ENCODE assay signal across 18 cellular contexts in the genomic region with DNA sequence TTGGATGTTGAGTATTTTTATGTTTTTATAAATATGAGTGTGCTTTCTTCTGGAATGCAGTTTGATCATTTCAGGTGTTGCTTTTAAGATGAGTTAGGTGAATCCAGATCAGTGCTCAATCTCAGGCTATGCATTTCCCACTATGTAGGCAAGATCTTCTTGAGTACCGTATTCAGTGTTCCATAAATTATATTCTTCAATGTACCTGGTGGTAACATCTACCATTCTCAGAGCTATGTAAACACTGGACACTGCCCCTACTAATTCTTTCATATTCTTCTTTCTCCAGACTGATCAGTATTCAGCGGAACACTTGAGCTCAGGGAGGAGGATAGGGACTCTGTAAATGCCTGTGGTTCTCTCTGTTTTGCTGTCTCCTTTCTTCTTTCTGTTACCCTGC. TPM values are rescaled to one million over a fixed set of nuclear protein-coding genes. Genes with fewer than 3 reads are reported as not detected.
A peak's percentile ranks its signal among the peaks of the same experiment; 100 is the strongest.
DNase-seq lines count a peak whose midpoint lies in the region; ATAC-seq and TF ChIP-seq lines count a peak whose summit lies in the region.
"Had no signal": no experiment of that assay in that cellular context is flagged by ENCODE, and none has a peak within 500 bp of the region (broad histone marks: within the 10 kb centered on the region; RNA-seq: fewer than 3 reads in every experiment).

No MANE protein-coding gene starts in this region.

- H3K79me2 ChIP-seq in MM.1S (ENCODE audit: low read length) = no peaks in the 10 kb centered on the region

- H3K27me3 Mint-ChIP-seq in activated CD8-positive, alpha-beta memory T cell treated with anti-CD3 and anti-CD28 coated beads, Interleukin-2, amount 10 ng/mL, durations not matched to agents 7 days and 5 days = peaks cover 29% of the 10 kb centered on the region
- H3K27me3 Mint-ChIP-seq: B cell had no signal

- H3K9me2 ChIP-seq in MM.1S (replicated peaks; ENCODE audit: insufficient read depth, low read length) = no peaks in the 10 kb centered on the region

- peak; percentile 7 for DNase-seq in NCI-H187 treated with DMSO at 0.1 percent for 48 hours (lab: John Stamatoyannopoulos, UW)
- no peak for DNase-seq in NCI-H187 (lab: John Stamatoyannopoulos, UW)
- no peak for DNase-seq in MM.1S
- no peak for DNase-seq in activated CD8-positive, alpha-beta memory T cell treated with anti-CD3 and anti-CD28 coated beads, Interleukin-2, amount 10 ng/mL, durations not matched to agents 7 days and 5 days
- no peak for DNase-seq in NAMALWA (ENCODE audit: low spot score)
- DNase-seq: AML-193; Caco-2; Calu3; CD4-positive, alpha-beta T cell; CD8-positive, alpha-beta T cell; DMS79 treated with DMSO at 0.1 percent for 48 hours; GF-D8 had no signal

- CTCF ChIA-PET in activated CD8-positive, alpha-beta memory T cell treated with anti-CD3 and anti-CD28 coated beads, Interleukin-2, amount 10 ng/mL, durations not matched to agents 7 days and 5 days (lab: Charles Lee) = no interaction called here

- no peaks in the 10 kb centered on the region for H4K20me1 ChIP-seq in MM.1S (ENCODE audit: insufficient read depth, low read length)
- H4K20me1 ChIP-seq: BLaER1 treated with 17β-estradiol and CSF1 and Interleukin-3, amounts not matched to agents 10 nM and 100 nM had no signal

- peaks cover 17% of the 10 kb centered on the region for H3K4me1 Mint-ChIP-seq in activated CD8-positive, alpha-beta memory T cell treated with anti-CD3 and anti-CD28 coated beads, Interleukin-2, amount 10 ng/mL, durations not matched to agents 7 days and 5 days

- H3K36me3 Mint-ChIP-seq in activated CD8-positive, alpha-beta memory T cell treated with anti-CD3 and anti-CD28 coated beads, Interleukin-2, amount 10 ng/mL, durations not matched to agents 7 days and 5 days = no peaks in the 10 kb centered on the region
- H3K36me3 Mint-ChIP-seq: CD8-positive, alpha-beta T cell had no signal

- no peaks in the 10 kb centered on the region for H3K9me3 ChIP-seq in MM.1S (replicated peaks; ENCODE audit: insufficient read depth, low read length)
- H3K9me3 ChIP-seq: Caco-2 had no signal

- TF ChIP-seq CTCF in MM.1S (IDR thresholded peaks at IDR 0.05; ENCODE audit: low read length) = no peak

- H3K27ac Mint-ChIP-seq in activated CD8-positive, alpha-beta memory T cell treated with anti-CD3 and anti-CD28 coated beads, Interleukin-2, amount 10 ng/mL, durations not matched to agents 7 days and 5 days = no peak overlapping the region
- H3K27ac Mint-ChIP-seq: B cell; CD4-positive, alpha-beta T cell; CD8-positive, alpha-beta T cell had no signal

- H3K9me3 Mint-ChIP-seq in activated CD8-positive, alpha-beta memory T cell treated with anti-CD3 and anti-CD28 coated beads, Interleukin-2, amount 10 ng/mL, durations not matched to agents 7 days and 5 days (ENCODE audit: low read depth) = no peaks in the 10 kb centered on the region
- H3K9me3 Mint-ChIP-seq: CD4-positive, alpha-beta T cell; CD8-positive, alpha-beta T cell had no signal

- no peak overlapping the region for H3K9ac ChIP-seq in MM.1S (ENCODE audit: low read length)
- H3K9ac ChIP-seq: BLaER1 treated with 17β-estradiol and CSF1 and Interleukin-3, amounts not matched to agents 10 nM and 100 nM had no signal

- no peak overlapping the region for H3K4me3 Mint-ChIP-seq in activated CD8-positive, alpha-beta memory T cell treated with anti-CD3 and anti-CD28 coated beads, Interleukin-2, amount 10 ng/mL, durations not matched to agents 7 days and 5 days
- H3K4me3 Mint-ChIP-seq: B cell; CD4-positive, alpha-beta T cell; CD8-positive, alpha-beta T cell had no signal

- H3F3A ChIP-seq in MM.1S (ENCODE audit: insufficient read depth, low read length) = peaks cover 7% of the 10 kb centered on the region; the same call in 1 of the 2 replicates

- H3K4me2 ChIP-seq in MM.1S (ENCODE audit: low read depth, low read length) = 0 out of 2 replicates have a peak overlapping the region, but pooled peaks have one; percentile 36
- H3K4me2 ChIP-seq: A549; BLaER1 treated with 17β-estradiol and CSF1 and Interleukin-3, amounts not matched to agents 10 nM and 100 nM had no signal

- no peak overlapping the region for H2AFZ ChIP-seq in MM.1S (ENCODE audit: low read length)

- H3K27me3 ChIP-seq in MM.1S (replicated peaks; ENCODE audit: insufficient read depth, low read length) = no peaks in the 10 kb centered on the region
- H3K27me3 ChIP-seq: BLaER1 treated with 17β-estradiol and CSF1 and Interleukin-3, amounts not matched to agents 10 nM and 100 nM had no signal

- H3K36me3 ChIP-seq in MM.1S (replicated peaks; ENCODE audit: insufficient read depth, low read length) = no peaks in the 10 kb centered on the region
- H3K36me3 ChIP-seq: BLaER1 treated with 17β-estradiol and CSF1 and Interleukin-3, amounts not matched to agents 10 nM and 100 nM had no signal

- H3K4me1 ChIP-seq in MM.1S (ENCODE audit: low read length) = peaks cover 53% of the 10 kb centered on the region
- H3K4me1 ChIP-seq: A549, Caco-2 had no signal

- ATAC-seq in activated CD8-positive, alpha-beta memory T cell treated with anti-CD3 and anti-CD28 coated beads, Interleukin-2, amount 10 ng/mL, durations not matched to agents 7 days and 5 days = no peak
- ATAC-seq: A549; CD8-positive, alpha-beta T cell had no signal

- H3K27ac ChIP-seq in MM.1S (ENCODE audit: low read length) = no peak overlapping the region
- H3K27ac ChIP-seq: 22Rv1; A549; BLaER1 treated with 17β-estradiol and CSF1 and Interleukin-3, amounts not matched to agents 10 nM and 100 nM; C4-2B had no signal

- no peak overlapping the region for H3K4me3 ChIP-seq in MM.1S (ENCODE audit: low read length)
- H3K4me3 ChIP-seq: A549; BLaER1 treated with 17β-estradiol and CSF1 and Interleukin-3, amounts not matched to agents 10 nM and 100 nM had no signal

RNA-seq across cellular contexts. Expression of gene NME8, which starts 25.5 kb away (rescaled TPM):
- total RNA-seq in activated CD8-positive, alpha-beta memory T cell treated with anti-CD3 and anti-CD28 coated beads, Interleukin-2, amount 10 ng/mL, durations not matched to agents 7 days and 5 days = not detected
- total RNA-seq: A172; B cell; Caco-2; Calu3; CD4-positive, alpha-beta T cell; CD8-positive, alpha-beta T cell had no signal
